Comparison of ENCODE assay signal across 2 cellular contexts in genomic region chr1:16505870-16506269, GRCh38. TPM values are rescaled to one million over a fixed set of nuclear protein-coding genes. Genes with fewer than 3 reads are reported as not detected.
"Had no signal": no experiment of that assay in that cellular context is flagged by ENCODE, and none has a peak within 500 bp of the region (broad histone marks: within the 10 kb centered on the region; RNA-seq: fewer than 3 reads in every experiment).

No MANE protein-coding gene starts in this region.

RNA-seq across cellular contexts. Expression of gene RNU1-1, which starts 8.2 kb away (rescaled TPM):
- polyA plus RNA-seq: adipose tissue, aorta had no signal
